8 cellular contexts compared by ENCODE assay signal in the genomic region with DNA sequence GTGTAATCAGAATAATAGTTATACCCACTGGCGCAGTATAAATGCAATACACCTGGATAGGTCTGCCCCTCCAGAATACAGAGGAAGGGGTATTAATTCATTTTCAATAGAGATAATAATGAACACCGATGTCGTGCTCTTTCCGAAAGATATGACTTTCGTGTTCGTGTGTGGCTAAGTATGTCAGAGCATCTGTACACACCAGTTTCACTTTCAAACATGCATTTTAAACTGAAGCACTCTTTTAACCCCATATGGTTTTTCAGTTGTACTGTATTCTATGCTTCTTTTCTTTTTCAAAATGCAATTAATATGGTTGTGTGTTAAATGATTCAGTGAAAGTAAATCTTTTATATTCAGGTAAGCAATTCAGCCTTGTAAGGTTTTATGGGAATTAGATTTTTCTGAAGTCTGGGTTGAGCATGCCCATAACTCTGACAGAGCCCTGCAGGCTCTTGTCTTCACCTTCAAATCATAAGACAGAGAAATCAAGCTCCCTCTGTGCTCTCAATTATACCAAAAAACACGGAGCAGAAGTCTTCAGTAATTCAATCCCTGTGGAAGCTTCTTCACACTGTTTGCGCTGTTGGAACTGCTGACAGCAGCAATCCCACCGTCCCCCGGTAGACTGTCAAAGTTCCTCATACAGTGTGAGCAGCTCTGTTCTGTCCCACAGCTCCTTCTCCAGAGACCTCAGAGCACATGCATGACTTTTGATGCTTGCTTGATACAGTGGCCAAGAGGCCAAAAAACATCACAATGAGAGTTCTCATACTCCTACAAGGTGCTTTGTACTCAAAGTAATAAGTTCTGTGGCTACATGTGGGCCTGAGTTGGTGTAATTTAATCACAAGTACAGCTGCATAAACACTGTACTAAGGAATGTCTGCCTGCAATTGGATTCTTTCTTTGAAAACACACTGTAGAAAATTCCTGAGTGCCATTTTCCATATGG.
DNase-seq lines count a peak whose midpoint lies in the region; ATAC-seq and TF ChIP-seq lines count a peak whose summit lies in the region.

No MANE protein-coding gene starts in this region.

- H3K9me3 ChIP-seq in neural cell (ENCODE audit: low read length), result no peaks in the 10 kb centered on the region
- no peaks in the 10 kb centered on the region for H3K9me3 ChIP-seq in PC-3 (ENCODE audit: low read length)

- DNase-seq in GM13976 (ENCODE audit: low spot score) (peak; percentile 32), LHCN-M2 (ENCODE audit: low read depth) (peak; percentile 87), dermis blood vessel endothelial cell (peak; percentile 50), Calu3 (no peak), NCI-H774 (lab: John Stamatoyannopoulos, UW) (no peak), PC-3 (no peak)

- intact Hi-C loops in Calu3 (cut with micrococcal nuclease; ENCODE audit: unreplicated experiment) (no loop called here), PC-3 (cut with micrococcal nuclease) (no loop called here)

- H3K36me3 ChIP-seq in neural cell (ENCODE audit: insufficient read depth, low read length) (no peaks in the 10 kb centered on the region), PC-3 (ENCODE audit: low read depth, low read length) (no peaks in the 10 kb centered on the region)

- POLR2A ChIA-PET in PC-3 (lab: Charles Lee; ENCODE audit: unreplicated experiment), result no interaction called here

- H3K9me3 Mint-ChIP-seq in Calu3 (ENCODE audit: low read depth, unreplicated experiment), result no peaks in the 10 kb centered on the region

- H3K36me3 Mint-ChIP-seq in Calu3 (ENCODE audit: insufficient read depth, unreplicated experiment), result no peaks in the 10 kb centered on the region

- no peak overlapping the region for H3K4me3 Mint-ChIP-seq in Calu3 (ENCODE audit: low read depth, unreplicated experiment)

- H3K4me2 ChIP-seq in neural cell (ENCODE audit: low read length), result peak overlapping the region; percentile 49
- no peak overlapping the region for H3K4me2 ChIP-seq in PC-3 (ENCODE audit: low read length)

- no TSS peak for BruUV-seq in Calu3 (replicated peaks; lab: Mats Ljungman, UMichigan)
- BruUV-seq in PC-3 (replicated peaks; lab: Mats Ljungman, UMichigan), result no TSS peak

- ATAC-seq in GM21619 (IDR thresholded peaks at IDR 0.05; ENCODE audit: unreplicated experiment) (peak; percentile 92), PC-3 (no peak)

- no peaks in the 10 kb centered on the region for H3K27me3 ChIP-seq in neural cell (ENCODE audit: insufficient read depth, low read depth, low read length)
- peaks cover 60% of the 10 kb centered on the region for H3K27me3 ChIP-seq in PC-3 (ENCODE audit: low read length)

- no peaks in the 10 kb centered on the region for H3K9me2 ChIP-seq in neural cell (ENCODE audit: insufficient read depth, low read length)
- H3K9me2 ChIP-seq in PC-3 (replicated peaks; ENCODE audit: low read length), result no peaks in the 10 kb centered on the region

- H2AFZ ChIP-seq in neural cell (ENCODE audit: low read depth, low read length), result no peak overlapping the region
- H2AFZ ChIP-seq in PC-3 (ENCODE audit: low read length), result no peak overlapping the region

- H3K27me3 Mint-ChIP-seq in Calu3 (ENCODE audit: unreplicated experiment), result peaks cover 40% of the 10 kb centered on the region

- CTCF ChIA-PET in Calu3 (lab: Charles Lee), result no interaction called here
- CTCF ChIA-PET in PC-3 (lab: Charles Lee), result no interaction called here

- no peak for TF ChIP-seq EP300 in neural cell (conservative IDR thresholded peaks at IDR 0.05; ENCODE audit: poor library complexity, severe bottlenecking)

- H3F3A ChIP-seq in neural cell (ENCODE audit: insufficient read depth, low read length, poor library complexity, severe bottlenecking) (no peaks in the 10 kb centered on the region), PC-3 (ENCODE audit: low read length, unreplicated experiment) (no peaks in the 10 kb centered on the region)

- H3K4me1 Mint-ChIP-seq in Calu3 (ENCODE audit: low read depth, unreplicated experiment), result no peaks in the 10 kb centered on the region

- TF ChIP-seq RAD21 in neural cell (conservative IDR thresholded peaks at IDR 0.05), result no peak

- no peaks in the 10 kb centered on the region for H3K79me2 ChIP-seq in neural cell (replicated peaks; ENCODE audit: insufficient read depth, low read length)
- H3K79me2 ChIP-seq in PC-3 (ENCODE audit: low read length), result no peaks in the 10 kb centered on the region

- H4K20me1 ChIP-seq in neural cell (ENCODE audit: insufficient read depth), result no peaks in the 10 kb centered on the region
- no peaks in the 10 kb centered on the region for H4K20me1 ChIP-seq in PC-3 (ENCODE audit: low read length)

- in situ Hi-C loops in GM13976 (cut with MboI; ENCODE audit: low sequenced_read_pairs, unreplicated experiment), result no loop called here

- H3K4me1 ChIP-seq in PC-3 (ENCODE audit: insufficient read depth, low read length), result no peaks in the 10 kb centered on the region

- H3K27ac Mint-ChIP-seq in Calu3 (ENCODE audit: unreplicated experiment), result no peak overlapping the region

- peak overlapping the region; percentile 19 for H3K4me3 ChIP-seq in neural cell (ENCODE audit: low read length)
- H3K4me3 ChIP-seq in PC-3 (ENCODE audit: low read length), result no peak overlapping the region

- H3K27ac ChIP-seq in neural cell (ENCODE audit: low read length), result peak overlapping the region; percentile 49
- H3K27ac ChIP-seq in PC-3 (ENCODE audit: low read length), result no peak overlapping the region

- no peak for TF ChIP-seq CTCF in GM13976 (IDR thresholded peaks at IDR 0.05; ENCODE audit: borderline replicate concordance, control extremely low read depth, extremely low read depth, insufficient read depth, missing control alignments)
- TF ChIP-seq CTCF in neural cell (IDR thresholded peaks at IDR 0.05; ENCODE audit: poor library complexity, severe bottlenecking), result peak; percentile 24
- TF ChIP-seq CTCF in Calu3 (IDR thresholded peaks at IDR 0.05; ENCODE audit: unreplicated experiment), result no peak
- TF ChIP-seq CTCF in PC-3 (conservative IDR thresholded peaks at IDR 0.05; ENCODE audit: low read depth, low read length), result no peak

- H3K9ac ChIP-seq in neural cell (ENCODE audit: low read length), result peak overlapping the region; percentile 1
- H3K9ac ChIP-seq in PC-3 (ENCODE audit: low read length), result no peak overlapping the region

TF ChIP-seq in neural cell, 6 proteins besides CTCF, POLR2A, EP300 and RAD21:
- TF ChIP-seq, protein P1, sequence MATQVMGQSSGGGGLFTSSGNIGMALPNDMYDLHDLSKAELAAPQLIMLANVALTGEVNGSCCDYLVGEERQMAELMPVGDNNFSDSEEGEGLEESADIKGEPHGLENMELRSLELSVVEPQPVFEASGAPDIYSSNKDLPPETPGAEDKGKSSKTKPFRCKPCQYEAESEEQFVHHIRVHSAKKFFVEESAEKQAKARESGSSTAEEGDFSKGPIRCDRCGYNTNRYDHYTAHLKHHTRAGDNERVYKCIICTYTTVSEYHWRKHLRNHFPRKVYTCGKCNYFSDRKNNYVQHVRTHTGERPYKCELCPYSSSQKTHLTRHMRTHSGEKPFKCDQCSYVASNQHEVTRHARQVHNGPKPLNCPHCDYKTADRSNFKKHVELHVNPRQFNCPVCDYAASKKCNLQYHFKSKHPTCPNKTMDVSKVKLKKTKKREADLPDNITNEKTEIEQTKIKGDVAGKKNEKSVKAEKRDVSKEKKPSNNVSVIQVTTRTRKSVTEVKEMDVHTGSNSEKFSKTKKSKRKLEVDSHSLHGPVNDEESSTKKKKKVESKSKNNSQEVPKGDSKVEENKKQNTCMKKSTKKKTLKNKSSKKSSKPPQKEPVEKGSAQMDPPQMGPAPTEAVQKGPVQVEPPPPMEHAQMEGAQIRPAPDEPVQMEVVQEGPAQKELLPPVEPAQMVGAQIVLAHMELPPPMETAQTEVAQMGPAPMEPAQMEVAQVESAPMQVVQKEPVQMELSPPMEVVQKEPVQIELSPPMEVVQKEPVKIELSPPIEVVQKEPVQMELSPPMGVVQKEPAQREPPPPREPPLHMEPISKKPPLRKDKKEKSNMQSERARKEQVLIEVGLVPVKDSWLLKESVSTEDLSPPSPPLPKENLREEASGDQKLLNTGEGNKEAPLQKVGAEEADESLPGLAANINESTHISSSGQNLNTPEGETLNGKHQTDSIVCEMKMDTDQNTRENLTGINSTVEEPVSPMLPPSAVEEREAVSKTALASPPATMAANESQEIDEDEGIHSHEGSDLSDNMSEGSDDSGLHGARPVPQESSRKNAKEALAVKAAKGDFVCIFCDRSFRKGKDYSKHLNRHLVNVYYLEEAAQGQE (IDR thresholded peaks at IDR 0.05; ENCODE audit: borderline replicate concordance), result no peak
- TF ChIP-seq TAF1 (IDR thresholded peaks at IDR 0.05; ENCODE audit: low read depth), result no peak
- no peak for TF ChIP-seq SMC3 (conservative IDR thresholded peaks at IDR 0.05; ENCODE audit: poor library complexity)
- no peak for TF ChIP-seq MXI1 (conservative IDR thresholded peaks at IDR 0.05; ENCODE audit: poor library complexity, severe bottlenecking)

Comparison
In these comparisons a context has a peak if more than half of its experiments do, and no peak if none do; other contexts are left out.
1. DNase-seq: peak in GM13976 (single experiment), LHCN-M2 (single experiment) and dermis blood vessel endothelial cell (single experiment); none in Calu3 (single experiment), NCI-H774 (single experiment) and PC-3 (single experiment).